Comparison of ENCODE assay signal across 20 cellular contexts in the genomic region with DNA sequence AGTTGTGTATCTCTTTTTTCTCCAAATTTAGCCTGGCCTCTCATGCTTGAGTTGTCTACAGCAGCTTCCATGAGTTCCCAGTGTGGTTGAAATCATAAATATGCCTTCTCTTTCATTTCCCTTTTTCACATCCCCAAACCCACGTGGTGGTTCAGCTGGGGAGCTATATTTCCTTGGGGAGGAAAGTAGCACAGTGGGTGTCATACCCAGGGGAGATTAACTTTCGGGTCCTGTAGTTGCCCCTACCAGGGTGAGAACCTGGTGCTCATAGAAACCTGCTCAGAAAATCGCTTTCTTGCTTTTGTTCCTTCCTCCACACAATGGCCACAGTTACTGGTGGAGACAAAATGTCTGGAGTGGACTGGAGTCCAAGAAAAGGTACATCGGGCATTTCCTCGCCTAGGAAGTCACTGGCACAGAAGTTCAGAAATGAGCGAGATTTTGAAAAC. TPM values are rescaled to one million over a fixed set of nuclear protein-coding genes. Genes with fewer than 3 reads are reported as not detected.
DNase-seq lines count a peak whose midpoint lies in the region; ATAC-seq and TF ChIP-seq lines count a peak whose summit lies in the region.
"Had no signal": no experiment of that assay in that cellular context is flagged by ENCODE, and none has a peak within 500 bp of the region (broad histone marks: within the 10 kb centered on the region; RNA-seq: fewer than 3 reads in every experiment).

No MANE protein-coding gene starts in this region.

- no peaks in the 10 kb centered on the region for H3K4me1 ChIP-seq in right cardiac atrium (ENCODE audit: control insufficient read depth, insufficient read depth, low read length)
- peaks cover 0 to 17% of the 10 kb centered on the region in 2 donors for H3K4me1 ChIP-seq in left lung
- H3K4me1 ChIP-seq: gastrocnemius medialis, HAP-1 had no signal

- H3K9me3 ChIP-seq in right cardiac atrium (ENCODE audit: control insufficient read depth, low read length) = no peaks in the 10 kb centered on the region
- H3K9me3 ChIP-seq in left lung = no peaks in the 10 kb centered on the region
- H3K9me3 ChIP-seq: gastrocnemius medialis, HAP-1, MG63 had no signal

- H3K27ac ChIP-seq in right cardiac atrium (ENCODE audit: low read length) (no peak overlapping the region), left lung (no peak overlapping the region)
- H3K27ac ChIP-seq: epithelial cell of prostate, gastrocnemius medialis had no signal

- no peak for TF ChIP-seq CTCF in left lung (IDR thresholded peaks at IDR 0.05)

- 71% methylated on average over 6 of the region's 6 CpGs for WGBS in right cardiac atrium

- intact Hi-C loops in left ventricle myocardium superior (cut with micrococcal nuclease) = no loop called here
- intact Hi-C loops in right cardiac atrium (cut with DNase I) = no loop called here
- intact Hi-C loops in left lung (cut with DNase I) = no loop called here

- no peaks in the 10 kb centered on the region for H3K36me3 ChIP-seq in left lung
- H3K36me3 ChIP-seq: gastrocnemius medialis, HAP-1, MG63 had no signal

- ATAC-seq in left ventricle myocardium superior (peak; percentile 29), right cardiac atrium (no peak), left lung (peak; percentile 43), GM21619 (IDR thresholded peaks at IDR 0.05; ENCODE audit: unreplicated experiment) (no peak)
- ATAC-seq: gastrocnemius medialis; natural killer cell; stimulated activated naive CD8-positive, alpha-beta T cell treated with anti-CD3 and anti-CD28 coated beads, Interleukin-15, Interleukin-2, amounts not matched to agents 100 U/mL and 50 U/mL, for 24 hours had no signal

- no peaks in the 10 kb centered on the region for H3K27me3 ChIP-seq in right cardiac atrium (ENCODE audit: control insufficient read depth, insufficient read depth)
- peaks cover 0 to 31% of the 10 kb centered on the region in 2 donors for H3K27me3 ChIP-seq in left lung
- H3K27me3 ChIP-seq: gastrocnemius medialis had no signal

- H3K4me3 ChIP-seq in right cardiac atrium (ENCODE audit: low read length) (no peak overlapping the region), left lung (no peak overlapping the region)
- H3K4me3 ChIP-seq: gastrocnemius medialis, HAP-1, MG63 had no signal

- DNase-seq in left ventricle myocardium superior (no peak), right cardiac atrium (no peak), NOMO-1 (lab: John Stamatoyannopoulos, UW; ENCODE audit: unreplicated experiment in 2 of 2) (peak; percentile 67 to 87), left lung (no peak), NCI-H1417 treated with DMSO at 0.1 percent for 48 hours (lab: John Stamatoyannopoulos, UW) (no peak), HPDE6-E6E7 (ENCODE audit: extremely low spot score) (no peak)
- DNase-seq in activated CD4-positive, alpha-beta T cell treated with anti-CD3 and anti-CD28 coated beads, Interleukin-2, amount 50 U/mL, for 1 hour = no peak
- DNase-seq: ACHN; activated gamma-delta T cell treated with Interleukin-2 at 50 U/mL for 16 hours; COR-L47; gastrocnemius medialis; MG63; natural killer cell; NCI-H526 treated with DMSO at 0.1 percent for 48 hours; stimulated activated naive CD8-positive, alpha-beta T cell treated with anti-CD3 and anti-CD28 coated beads, Interleukin-15, Interleukin-2, amounts not matched to agents 100 U/mL and 50 U/mL, for 24 hours had no signal

RNA-seq across cellular contexts. Expression of a gene that starts 7.0 kb away (rescaled TPM):
- total RNA-seq in left ventricle myocardium superior (not detected), right cardiac atrium (not detected), left lung (1 to 10 TPM; 1.8 to 2.3 TPM)
- polyA plus RNA-seq in right cardiac atrium = not detected
- total RNA-seq: gastrocnemius medialis; T-helper 2 cell treated with Interferon-gamma antibody and Interleukin-4, amounts not matched to agents 100 ng/mL and 5 ng/mL, for 36 hours; urinary bladder had no signal
- polyA plus RNA-seq: urinary bladder had no signal

RNA-seq across cellular contexts. Expression of a gene that starts 18.8 kb away (rescaled TPM):
- total RNA-seq in left ventricle myocardium superior (5.9 TPM), right cardiac atrium (1 to 10 TPM; 6.8 to 9.1 (median 8.1) TPM), left lung (100 to 1,000 TPM in 1 of 2 donors, 10 to 100 TPM in 1; 66.9 to 172 TPM)
- polyA plus RNA-seq in right cardiac atrium = 2.9 TPM

RNA-seq across cellular contexts. Expression of a gene that starts 33.0 kb away (rescaled TPM):
- total RNA-seq in left ventricle myocardium superior (1.2 TPM), right cardiac atrium (1 to 10 TPM; 1.7 to 2.7 (median 2.2) TPM), left lung (10 to 100 TPM in 1 of 2 donors, 1 to 10 TPM in 1; 4.2 to 52.8 TPM)
- 0.61 TPM for polyA plus RNA-seq in right cardiac atrium
- total RNA-seq: T-helper 2 cell treated with Interferon-gamma antibody and Interleukin-4, amounts not matched to agents 100 ng/mL and 5 ng/mL, for 36 hours had no signal

Comparison
In these comparisons a context has a peak if more than half of its experiments do, and no peak if none do; other contexts are left out.
1. ATAC-seq: peak in left ventricle myocardium superior (single experiment) and left lung (single experiment); none in right cardiac atrium (0 of 2) and GM21619 (single experiment).
2. DNase-seq: peak in NOMO-1 (2 of 2); none in left ventricle myocardium superior (single experiment), right cardiac atrium (0 of 3), left lung (0 of 2), NCI-H1417 treated with DMSO at 0.1 percent for 48 hours (single experiment), HPDE6-E6E7 (single experiment) and activated CD4-positive, alpha-beta T cell treated with anti-CD3 and anti-CD28 coated beads, Interleukin-2, amount 50 U/mL, for 1 hour (single experiment).